ENCODE assay signal across 8 cellular contexts in genomic region chr7:93036807-93037206, GRCh38.
A peak's percentile ranks its signal among the peaks of the same experiment; 100 is the strongest.
DNase-seq lines count a peak whose midpoint lies in the region; ATAC-seq and TF ChIP-seq lines count a peak whose summit lies in the region.

No MANE protein-coding gene starts in this region.

- H3K4me1 ChIP-seq in foreskin keratinocyte (no peaks in the 10 kb centered on the region), lower lobe of right lung (no peaks in the 10 kb centered on the region), left ventricle myocardium inferior (no peaks in the 10 kb centered on the region)

- no peak overlapping the region for H3K27ac ChIP-seq in foreskin keratinocyte
- no peak overlapping the region for H3K27ac ChIP-seq in lower lobe of right lung
- no peak overlapping the region for H3K27ac ChIP-seq in left ventricle myocardium inferior (replicated peaks)

- H3K27me3 ChIP-seq in foreskin keratinocyte (no peaks in the 10 kb centered on the region), lower lobe of right lung (ENCODE audit: low read depth) (no peaks in the 10 kb centered on the region), left ventricle myocardium inferior (ENCODE audit: low read depth) (no peaks in the 10 kb centered on the region)

- TF ChIP-seq CTCF in foreskin keratinocyte (conservative IDR thresholded peaks at IDR 0.05) (no peak), lower lobe of right lung (IDR thresholded peaks at IDR 0.05) (no peak), left ventricle myocardium inferior (IDR thresholded peaks at IDR 0.05; ENCODE audit: borderline replicate concordance) (no peak)

- H3K4me3 ChIP-seq in lower lobe of right lung (no peak overlapping the region), left ventricle myocardium inferior (no peak overlapping the region)

- DNase-seq in foreskin keratinocyte (peak in 1 of 2 donors; percentile 81), lower lobe of right lung (no peak), cerebellar cortex (ENCODE audit: low spot score) (no peak), left ventricle myocardium inferior (no peak), globus pallidus (ENCODE audit: low spot score) (no peak)

- H3K9me3 ChIP-seq in lower lobe of right lung, result peaks cover 2% of the 10 kb centered on the region
- peaks cover 8% of the 10 kb centered on the region for H3K9me3 ChIP-seq in left ventricle myocardium inferior (replicated peaks)

- intact Hi-C loops in lower lobe of right lung (cut with DNase I), result no loop called here
- intact Hi-C loops in left ventricle myocardium inferior (cut with micrococcal nuclease), result no loop called here

- H3K36me3 ChIP-seq in lower lobe of right lung, result no peaks in the 10 kb centered on the region
- no peaks in the 10 kb centered on the region for H3K36me3 ChIP-seq in left ventricle myocardium inferior

- ATAC-seq in GM18870 (IDR thresholded peaks at IDR 0.05; ENCODE audit: unreplicated experiment) (peak; percentile 95), GM21528 (IDR thresholded peaks at IDR 0.05; ENCODE audit: low FRiP score, unreplicated experiment) (peak; percentile 88), HG03520 (IDR thresholded peaks at IDR 0.05; ENCODE audit: unreplicated experiment) (peak; percentile 97), foreskin keratinocyte (peak; percentile 97), lower lobe of right lung (no peak)

Comparison
In these comparisons a context has a peak if more than half of its experiments do, and no peak if none do; other contexts are left out.
1. ATAC-seq: peak in GM18870 (single experiment), GM21528 (single experiment), HG03520 (single experiment) and foreskin keratinocyte (single experiment); none in lower lobe of right lung (0 of 2).